ENCODE assay signal across 20 cellular contexts in genomic region chr3:151859125-151859741, GRCh38. TPM values are rescaled to one million over a fixed set of nuclear protein-coding genes. Genes with fewer than 3 reads are reported as not detected.
"Had no signal": no experiment of that assay in that cellular context is flagged by ENCODE, and none has a peak within 500 bp of the region (broad histone marks: within the 10 kb centered on the region; RNA-seq: fewer than 3 reads in every experiment).

No MANE protein-coding gene starts in this region.

- H3K27ac Mint-ChIP-seq: activated naive CD4-positive, alpha-beta T cell treated with anti-CD3 and anti-CD28 coated beads, Interleukin-2, amount 50 U/mL, for 24 hours; neural progenitor cell; stimulated activated naive B cell treated with anti-CD40 and anti-IgM and Interleukin-4, amounts not matched to agents 10 μg/mL and 1 μg/mL and 100 μg/mL, for 72 hours; T-helper 17 cell had no signal

- H3K4me3 ChIP-seq: gastroesophageal sphincter, heart left ventricle, lung, neural progenitor cell, sigmoid colon had no signal

- H3K27me3 ChIP-seq: gastroesophageal sphincter, heart left ventricle, neural progenitor cell, sigmoid colon had no signal

- H3K4me3 Mint-ChIP-seq: activated naive CD4-positive, alpha-beta T cell treated with anti-CD3 and anti-CD28 coated beads, Interleukin-2, amount 50 U/mL, for 24 hours; neural progenitor cell; stimulated activated naive B cell treated with anti-CD40 and anti-IgM and Interleukin-4, amounts not matched to agents 10 μg/mL and 1 μg/mL and 100 μg/mL, for 72 hours; T-helper 17 cell had no signal

- H2AFZ ChIP-seq: neural progenitor cell had no signal

- H3K9me3 ChIP-seq: gastroesophageal sphincter, heart left ventricle, sigmoid colon had no signal

- H3K4me2 ChIP-seq: neural progenitor cell had no signal

- H3K9me3 Mint-ChIP-seq: activated naive CD4-positive, alpha-beta T cell treated with anti-CD3 and anti-CD28 coated beads, Interleukin-2, amount 50 U/mL, for 24 hours; neural progenitor cell; stimulated activated naive B cell treated with anti-CD40 and anti-IgM and Interleukin-4, amounts not matched to agents 10 μg/mL and 1 μg/mL and 100 μg/mL, for 72 hours had no signal

- ATAC-seq: gastroesophageal sphincter; heart left ventricle; left cardiac atrium; stimulated activated naive B cell treated with anti-CD40 and anti-IgM and Interleukin-4, amounts not matched to agents 10 μg/mL and 1 μg/mL and 100 μg/mL, for 72 hours; T-helper 17 cell had no signal

- H3K9ac ChIP-seq: neural progenitor cell had no signal

- H3K27me3 Mint-ChIP-seq: stimulated activated naive B cell treated with anti-CD40 and anti-IgM and Interleukin-4, amounts not matched to agents 10 μg/mL and 1 μg/mL and 100 μg/mL, for 72 hours had no signal

- DNase-seq: activated CD4-positive, alpha-beta T cell treated with anti-CD3 and anti-CD28 coated beads for 1 hour; activated CD8-positive, alpha-beta memory T cell treated with anti-CD3 and anti-CD28 coated beads for 24 hours; activated gamma-delta T cell; cerebellar nuclear complex; cortex of kidney; erythroblast; heart left ventricle; left cardiac atrium; sigmoid colon; stimulated activated naive B cell treated with anti-CD40 and anti-IgM and Interleukin-4, amounts not matched to agents 10 μg/mL and 1 μg/mL and 100 μg/mL, for 72 hours; T-helper 17 cell had no signal

- H3K36me3 Mint-ChIP-seq: activated naive CD4-positive, alpha-beta T cell treated with anti-CD3 and anti-CD28 coated beads, Interleukin-2, amount 50 U/mL, for 24 hours; neural progenitor cell; stimulated activated naive B cell treated with anti-CD40 and anti-IgM and Interleukin-4, amounts not matched to agents 10 μg/mL and 1 μg/mL and 100 μg/mL, for 72 hours had no signal

- H3K4me1 Mint-ChIP-seq: activated naive CD4-positive, alpha-beta T cell treated with anti-CD3 and anti-CD28 coated beads, Interleukin-2, amount 50 U/mL, for 24 hours; neural progenitor cell; stimulated activated naive B cell treated with anti-CD40 and anti-IgM and Interleukin-4, amounts not matched to agents 10 μg/mL and 1 μg/mL and 100 μg/mL, for 72 hours; T-helper 17 cell had no signal

- H3K4me1 ChIP-seq: neural progenitor cell had no signal

- H3K27ac ChIP-seq: gastroesophageal sphincter, heart left ventricle, neural progenitor cell, VCaP had no signal

- H3K36me3 ChIP-seq: gastroesophageal sphincter, heart left ventricle, neural progenitor cell, sigmoid colon had no signal

RNA-seq across cellular contexts. Expression of gene SUCNR1, which starts 14.2 kb away (rescaled TPM):
- total RNA-seq: bronchial epithelial cell, osteocyte had no signal

RNA-seq across cellular contexts. Expression of gene AADAC, which starts 45.3 kb away (rescaled TPM):
- total RNA-seq: bronchial epithelial cell, osteocyte, pulmonary artery endothelial cell, sigmoid colon, T-helper 17 cell, ureter had no signal
- polyA plus RNA-seq: heart left ventricle, sigmoid colon had no signal
